ENCODE assay signal across 18 cellular contexts in genomic region chr12:132874175-132874574, GRCh38.
"Had no signal": no experiment of that assay in that cellular context is flagged by ENCODE, and none has a peak within 500 bp of the region (broad histone marks: within the 10 kb centered on the region; RNA-seq: fewer than 3 reads in every experiment).

No MANE protein-coding gene starts in this region.

- H3K4me1 ChIP-seq: foreskin keratinocyte, right atrium auricular region, tibial nerve, vagina had no signal

- ATAC-seq: foreskin keratinocyte; stimulated activated naive B cell treated with anti-CD40 and anti-IgM and Interleukin-4, amounts not matched to agents 10 μg/mL and 1 μg/mL and 100 μg/mL, for 72 hours had no signal

- H3K27me3 ChIP-seq: brain microvascular endothelial cell, foreskin keratinocyte, right atrium auricular region, tibial nerve, vagina had no signal

- H3K9me3 ChIP-seq: right atrium auricular region, SK-N-SH, tibial nerve, vagina had no signal

- H3K27me3 Mint-ChIP-seq: progenitor cell of endocrine pancreas; stimulated activated naive B cell treated with anti-CD40 and anti-IgM and Interleukin-4, amounts not matched to agents 10 μg/mL and 1 μg/mL and 100 μg/mL, for 72 hours had no signal

- H3K4me3 ChIP-seq: right atrium auricular region, tibial nerve, vagina had no signal

- H3K4me1 Mint-ChIP-seq: nephron; stimulated activated naive B cell treated with anti-CD40 and anti-IgM and Interleukin-4, amounts not matched to agents 10 μg/mL and 1 μg/mL and 100 μg/mL, for 72 hours had no signal

- DNase-seq: activated CD4-positive, CD25-positive, alpha-beta regulatory T cell treated with anti-CD3 and anti-CD28 coated beads, Interleukin-2, amount 50 U/mL, for 72 hours; activated T-cell treated with anti-CD3 and anti-CD28 coated beads, Interleukin-2, amount 50 U/mL, for 4 hours; anterior cingulate cortex; brain microvascular endothelial cell; effector CD8-positive, alpha-beta T cell; foreskin keratinocyte; glutamatergic neuron; mesendoderm; SK-N-SH; stimulated activated CD4-positive, alpha-beta T cell treated with anti-CD3 and anti-CD28 coated beads, Interleukin-2, amount 100 ng/mL, for 48 hours; stimulated activated naive B cell treated with anti-CD40 and anti-IgM and Interleukin-4, amounts not matched to agents 10 μg/mL and 1 μg/mL and 100 μg/mL, for 72 hours; substantia nigra; T-helper 1 cell had no signal

- H3K27ac Mint-ChIP-seq: nephron; progenitor cell of endocrine pancreas; stimulated activated naive B cell treated with anti-CD40 and anti-IgM and Interleukin-4, amounts not matched to agents 10 μg/mL and 1 μg/mL and 100 μg/mL, for 72 hours had no signal

- H3K9me3 Mint-ChIP-seq: activated T-cell treated with anti-CD3 and anti-CD28 coated beads, Interleukin-2, amount 50 U/mL, for 4 hours; nephron; stimulated activated naive B cell treated with anti-CD40 and anti-IgM and Interleukin-4, amounts not matched to agents 10 μg/mL and 1 μg/mL and 100 μg/mL, for 72 hours had no signal

- H3K9me2 ChIP-seq: SK-N-SH had no signal

- H3K4me3 Mint-ChIP-seq: activated T-cell treated with anti-CD3 and anti-CD28 coated beads, Interleukin-2, amount 50 U/mL, for 4 hours; nephron; stimulated activated naive B cell treated with anti-CD40 and anti-IgM and Interleukin-4, amounts not matched to agents 10 μg/mL and 1 μg/mL and 100 μg/mL, for 72 hours had no signal

- H3K4me2 ChIP-seq: SK-N-SH had no signal

- H3K27ac ChIP-seq: brain microvascular endothelial cell, foreskin keratinocyte, right atrium auricular region, tibial nerve, vagina had no signal
